9 cellular contexts compared by ENCODE assay signal in genomic region chr9:93133641-93134017, GRCh38. TPM values are rescaled to one million over a fixed set of nuclear protein-coding genes. Genes with fewer than 3 reads are reported as not detected.
DNase-seq lines count a peak whose midpoint lies in the region; ATAC-seq and TF ChIP-seq lines count a peak whose summit lies in the region.
"Had no signal": no experiment of that assay in that cellular context is flagged by ENCODE, and none has a peak within 500 bp of the region (broad histone marks: within the 10 kb centered on the region; RNA-seq: fewer than 3 reads in every experiment).

No MANE protein-coding gene starts in this region.

- peak; percentile 71 for DNase-seq in GM06990 (ENCODE audit: extremely low read depth, insufficient read length)
- DNase-seq in H7: peak; percentile 93
- DNase-seq in M059J (ENCODE audit: low read depth): peak; percentile 90
- DNase-seq in activated B cell treated with CpG ODN at 0.5 μM for 24 hours: peak; percentile 42
- DNase-seq in coronary artery (ENCODE audit: low spot score): peak; percentile 89
- DNase-seq in left lobe of liver (ENCODE audit: low spot score): peak; percentile 90
- DNase-seq in stimulated activated CD4-positive, alpha-beta T cell treated with anti-CD3 and anti-CD28 coated beads, Interleukin-4, amount 100 ng/mL, for 24 hours: peak; percentile 56
- no peak for DNase-seq in NCI-H1694 treated with DMSO at 0.1 percent for 48 hours (lab: John Stamatoyannopoulos, UW)

- H3K4me1 Mint-ChIP-seq in activated B cell treated with CpG ODN at 0.5 μM for 24 hours: peaks cover 47% of the 10 kb centered on the region

- no peak for TF ChIP-seq CTCF in GM06990 (IDR thresholded peaks at IDR 0.05; ENCODE audit: insufficient read depth, low read length, poor library complexity, severe bottlenecking)
- TF ChIP-seq CTCF in activated B cell treated with CpG ODN at 0.5 μM for 24 hours (IDR thresholded peaks at IDR 0.05): no peak
- TF ChIP-seq CTCF in coronary artery (IDR thresholded peaks at IDR 0.05): no peak

- H3K27ac ChIP-seq in coronary artery: peak overlapping the region; percentile 93 to 99

- H3K27me3 Mint-ChIP-seq in activated B cell treated with CpG ODN at 0.5 μM for 24 hours: no peaks in the 10 kb centered on the region

- no peaks in the 10 kb centered on the region for H3K36me3 Mint-ChIP-seq in activated B cell treated with CpG ODN at 0.5 μM for 24 hours (ENCODE audit: low read depth)

- H3K36me3 ChIP-seq in GM06990 (ENCODE audit: control insufficient read depth, insufficient read depth, low read length): no peaks in the 10 kb centered on the region
- H3K36me3 ChIP-seq in H7 (replicated peaks; ENCODE audit: control insufficient read depth, insufficient read depth, low read length): no peaks in the 10 kb centered on the region

- CTCF ChIA-PET in activated B cell treated with CpG ODN at 0.5 μM for 24 hours (lab: Charles Lee): interaction anchor here (1.5 kb wide), 1 partner anchor 14 kb away, joined by 4 read pairs; no protein-coding TSS in a partner anchor

- intact Hi-C loops in activated B cell treated with CpG ODN at 0.5 μM for 24 hours (cut with micrococcal nuclease): loop anchor here (1.0 to 10.0 kb wide), 6 partner anchors 13 to 431 kb away; partner anchors contain the start of genes CARD19, FAM120A, FAM120AOS and SUSD3

- POLR2A ChIA-PET in activated B cell treated with CpG ODN at 0.5 μM for 24 hours (lab: Charles Lee): interaction anchor here (0.5 to 2.6 kb wide), 12 partner anchors 10 to 433 kb away, joined by 3 to 15 read pairs (median 4); partner anchors contain the start of genes CARD19 and FAM120AOS

- H3K4me3 ChIP-seq in GM06990 (replicated peaks; ENCODE audit: low read depth, low read length) (peak overlapping the region; percentile 77), H7 (ENCODE audit: insufficient read depth, low read depth, low read length) (peak overlapping the region; percentile 81), coronary artery (peak overlapping the region; percentile 83)

- H3K27me3 ChIP-seq in GM06990 (replicated peaks; ENCODE audit: control insufficient read depth, insufficient read depth, low read length) (no peaks in the 10 kb centered on the region), H7 (ENCODE audit: control insufficient read depth, insufficient read depth, low read length) (peaks cover 9% of the 10 kb centered on the region)

- peaks cover 3% of the 10 kb centered on the region for H3K9me3 Mint-ChIP-seq in activated B cell treated with CpG ODN at 0.5 μM for 24 hours

- peak overlapping the region; percentile 85 for H3K4me3 Mint-ChIP-seq in activated B cell treated with CpG ODN at 0.5 μM for 24 hours

- peak overlapping the region; percentile 46 for H3K27ac Mint-ChIP-seq in activated B cell treated with CpG ODN at 0.5 μM for 24 hours

- ATAC-seq in activated B cell treated with CpG ODN at 0.5 μM for 24 hours (ENCODE audit: low read depth): peak; percentile 8
- ATAC-seq in left lobe of liver: peak; percentile 73

RNA-seq across cellular contexts. Expression of gene NINJ1, which starts 0.4 kb away (rescaled TPM):
- total RNA-seq in H7 (2014; rRNA removed; shearing (Covaris generic)): 44.6 and 45.3 TPM in 2 replicates
- 151 and 186 TPM in 2 replicates for total RNA-seq in M059J (2014; rRNA removed; shearing (Covaris generic))
- total RNA-seq in activated B cell treated with CpG ODN at 0.5 μM for 24 hours (10.2 and 11.0 TPM in 2 replicates), left lobe of liver (53.3 TPM)

RNA-seq across cellular contexts. Expression of gene CARD19, which starts 37.6 kb away (rescaled TPM):
- 46.5 and 69.8 TPM in 2 replicates for total RNA-seq in H7 (2014; rRNA removed; shearing (Covaris generic))
- 85.7 and 88.4 TPM in 2 replicates for total RNA-seq in M059J (2014; rRNA removed; shearing (Covaris generic))
- 13.7 and 15.6 TPM in 2 replicates for total RNA-seq in activated B cell treated with CpG ODN at 0.5 μM for 24 hours
- 8.5 TPM for total RNA-seq in left lobe of liver

RNA-seq across cellular contexts. Expression of gene WNK2, which starts 50.3 kb away (rescaled TPM):
- total RNA-seq in H7 (2014; rRNA removed; shearing (Covaris generic)): 13.3 and 29.5 TPM in 2 replicates
- total RNA-seq in M059J (2014; rRNA removed; shearing (Covaris generic)): 0.02 TPM in 1 of 2 replicates, not detected in the other
- total RNA-seq in activated B cell treated with CpG ODN at 0.5 μM for 24 hours: 0.24 TPM in 1 of 2 replicates, not detected in the other
- total RNA-seq in left lobe of liver: 3.7 TPM
- total RNA-seq: pulmonary artery endothelial cell had no signal
